25 cellular contexts compared by ENCODE assay signal in the genomic region with DNA sequence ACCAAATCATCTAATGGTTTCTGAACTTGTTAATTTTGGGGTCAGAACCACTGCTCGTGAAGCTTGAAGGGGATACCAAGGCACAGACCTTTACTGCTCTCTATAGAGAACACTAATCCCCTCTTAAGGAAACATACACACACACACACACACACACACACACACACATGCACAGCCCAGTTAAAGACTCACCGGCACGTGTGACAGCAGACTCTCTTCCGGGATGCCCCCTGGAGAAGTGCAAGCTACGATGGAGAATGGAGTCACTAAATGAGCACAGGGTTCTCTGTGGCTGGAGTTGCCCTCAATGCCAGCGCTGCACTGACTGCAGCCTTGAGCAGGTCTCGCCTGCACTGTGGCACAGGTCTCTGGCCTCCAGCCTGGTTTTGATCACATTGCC.
DNase-seq lines count a peak whose midpoint lies in the region; ATAC-seq, FAIRE-seq and TF ChIP-seq lines count a peak whose summit lies in the region.
"Had no signal": no experiment of that assay in that cellular context is flagged by ENCODE, and none has a peak within 500 bp of the region (broad histone marks: within the 10 kb centered on the region; RNA-seq: fewer than 3 reads in every experiment).

No MANE protein-coding gene starts in this region.

- H3K27ac ChIP-seq in right cardiac atrium (ENCODE audit: low read length) (no peak overlapping the region), heart left ventricle (no peak overlapping the region), HepG2 (ENCODE audit: extremely low read length, insufficient read depth, low read length) (no peak overlapping the region), aorta (ENCODE audit: low read depth in 1 of 2, low read length in 2 of 2) (no peak overlapping the region)
- H3K27ac ChIP-seq: BLaER1 had no signal

- H2AFZ ChIP-seq in HepG2 (ENCODE audit: low read length), result no peak overlapping the region

- BruUV-seq in HepG2 (replicated peaks; lab: Mats Ljungman, UMichigan), result no TSS peak

- no peaks in the 10 kb centered on the region for H4K20me1 ChIP-seq in HepG2 (ENCODE audit: insufficient read depth, low read length)
- H4K20me1 ChIP-seq: BLaER1 had no signal

- no peak overlapping the region for H3K4me3 ChIP-seq in right cardiac atrium (ENCODE audit: low read length)
- no peak overlapping the region for H3K4me3 ChIP-seq in heart left ventricle
- no peak overlapping the region for H3K4me3 ChIP-seq in HepG2 (replicated peaks in 1 of 3; ENCODE audit: insufficient read depth in 1 of 3, low read depth in 2 of 3, low read length in 3 of 3)
- H3K4me3 ChIP-seq in aorta (ENCODE audit: low read length in 2 of 2), result no peak overlapping the region
- H3K4me3 ChIP-seq: BLaER1 had no signal

- H3K4me3 Mint-ChIP-seq in WTC11, result no peak overlapping the region
- H3K4me3 Mint-ChIP-seq: CD14-positive monocyte; CD4-positive, alpha-beta memory T cell; CD4-positive, CD25-positive, alpha-beta regulatory T cell; CD8-positive, alpha-beta memory T cell had no signal

- H3K36me3 Mint-ChIP-seq in WTC11, result peaks cover 46% of the 10 kb centered on the region
- H3K36me3 Mint-ChIP-seq: CD14-positive monocyte; CD4-positive, alpha-beta memory T cell; CD4-positive, CD25-positive, alpha-beta regulatory T cell; CD8-positive, alpha-beta memory T cell had no signal

- no peaks in the 10 kb centered on the region for H3K27me3 ChIP-seq in right cardiac atrium (ENCODE audit: control insufficient read depth, insufficient read depth)
- no peaks in the 10 kb centered on the region for H3K27me3 ChIP-seq in heart left ventricle
- H3K27me3 ChIP-seq in HepG2 (ENCODE audit: control insufficient read depth in 1 of 2, insufficient read depth in 2 of 2, low read length in 2 of 2), result no peaks in the 10 kb centered on the region
- no peaks in the 10 kb centered on the region for H3K27me3 ChIP-seq in aorta (ENCODE audit: control insufficient read depth in 1 of 2, insufficient read depth in 2 of 2, low read length in 1 of 2)
- H3K27me3 ChIP-seq: BE2C, BLaER1 had no signal

- peaks cover 55% of the 10 kb centered on the region for H3K9me3 Mint-ChIP-seq in WTC11

- no peaks in the 10 kb centered on the region for H3K27me3 Mint-ChIP-seq in WTC11 (ENCODE audit: low read depth)
- H3K27me3 Mint-ChIP-seq: CD4-positive, alpha-beta memory T cell; CD4-positive, CD25-positive, alpha-beta regulatory T cell; CD8-positive, alpha-beta memory T cell had no signal

- no peak for FAIRE-seq in HepG2 (lab: Jason Lieb, UNC)
- FAIRE-seq: A204.1, D721Med, G401.6, GM12891, GM18507 had no signal

- TF ChIP-seq EP300 in HepG2 (IDR thresholded peaks at IDR 0.05; ENCODE audit: low read depth in 2 of 2, low read length in 2 of 2) (no peak), HepG2 (CRISPR knock-in tag; IDR thresholded peaks at IDR 0.05; ENCODE audit: borderline replicate concordance) (no peak)

- H3K9ac ChIP-seq in HepG2 (ENCODE audit: insufficient read depth, low read depth, low read length), result no peak overlapping the region
- H3K9ac ChIP-seq: BLaER1 had no signal

- CTCF ChIA-PET in WTC11 (lab: Charles Lee) (no interaction called here), HepG2 (lab: Yijun Ruan, JAX; ENCODE audit: low intra/inter-chr PET ratio, low total read pairs) (no interaction called here)

- 91% methylated on average over 7 of the region's 7 CpGs for WGBS in right cardiac atrium
- WGBS in heart left ventricle, 4 donors, result 89 to 95% (median 92%) methylated on average over 6 to 7 of the region's 7 CpGs
- 44% methylated on average over 5 of the region's 7 CpGs for WGBS in HepG2 (ENCODE audit: low lambda C conversion rate)
- 92 to 93% methylated on average over 7 of the region's 7 CpGs for WGBS in aorta, 2 donors

- H3K79me2 ChIP-seq in HepG2 (ENCODE audit: insufficient read depth, low read length), result no peaks in the 10 kb centered on the region

- H3K9me3 ChIP-seq in right cardiac atrium (ENCODE audit: control insufficient read depth, low read length) (no peaks in the 10 kb centered on the region), heart left ventricle (peaks cover 0 to 28% (median 7%) of the 10 kb centered on the region in 12 donors), HepG2 (ENCODE audit: low read length) (peaks cover 67% of the 10 kb centered on the region), aorta (ENCODE audit: control insufficient read depth, low read length) (peaks cover 1% of the 10 kb centered on the region)
- H3K9me3 ChIP-seq: BE2C had no signal

- no peak overlapping the region for H3K27ac Mint-ChIP-seq in WTC11
- H3K27ac Mint-ChIP-seq: CD14-positive monocyte; CD4-positive, alpha-beta memory T cell; CD4-positive, CD25-positive, alpha-beta regulatory T cell; CD8-positive, alpha-beta memory T cell had no signal

- in situ Hi-C loops in HepG2 (cut with HindIII; ENCODE audit: extremely low pct_ligation_motif_present, low pct_unique_long_range_greater_than_20kb), result no loop called here

- ATAC-seq in right cardiac atrium (no peak), heart left ventricle (no peak), WTC11 (no peak), HepG2 (no peak), aorta (ENCODE audit: low FRiP score) (peak; percentile 63), left colon (no peak), HG03457 (IDR thresholded peaks at IDR 0.05; ENCODE audit: unreplicated experiment) (no peak)

- peak in 2 of 3 donors; percentile 9 to 17 for DNase-seq in right cardiac atrium
- no peak for DNase-seq in heart left ventricle
- DNase-seq in WTC11 (ENCODE audit: low spot score), result no peak
- DNase-seq in HepG2 (ENCODE audit: low spot score), result no peak
- DNase-seq in aorta, result no peak
- no peak for DNase-seq in left colon
- DNase-seq in D341Med (ENCODE audit: low spot score), result no peak
- DNase-seq: 8988T; ACHN; BE2C; C1 segment of cervical spinal cord; CD4-positive, alpha-beta memory T cell; CD4-positive, CD25-positive, alpha-beta regulatory T cell; CD8-positive, alpha-beta memory T cell; COR-L47; DMS79 treated with DMSO at 0.1 percent for 48 hours; GF-D8 had no signal

- no peaks in the 10 kb centered on the region for H3K4me1 Mint-ChIP-seq in WTC11
- H3K4me1 Mint-ChIP-seq: CD14-positive monocyte; CD4-positive, alpha-beta memory T cell; CD4-positive, CD25-positive, alpha-beta regulatory T cell; CD8-positive, alpha-beta memory T cell had no signal

- no peaks in the 10 kb centered on the region for H3K4me1 ChIP-seq in right cardiac atrium (ENCODE audit: control insufficient read depth, insufficient read depth, low read length)
- no peaks in the 10 kb centered on the region for H3K4me1 ChIP-seq in heart left ventricle
- H3K4me1 ChIP-seq in HepG2 (ENCODE audit: insufficient read depth, low read length), result no peaks in the 10 kb centered on the region
- H3K4me1 ChIP-seq in aorta (ENCODE audit: control insufficient read depth in 1 of 2, insufficient read depth in 2 of 2, low read length in 2 of 2), result no peaks in the 10 kb centered on the region
- H3K4me1 ChIP-seq: BE2C, BLaER1 had no signal

- no peaks in the 10 kb centered on the region for H3K36me3 ChIP-seq in heart left ventricle
- no peaks in the 10 kb centered on the region for H3K36me3 ChIP-seq in HepG2 (replicated peaks in 1 of 2; ENCODE audit: control insufficient read depth in 1 of 2, insufficient read depth in 2 of 2, low read length in 2 of 2)
- H3K36me3 ChIP-seq in aorta (ENCODE audit: control insufficient read depth in 1 of 2, insufficient read depth in 2 of 2, low read length in 1 of 2), result no peaks in the 10 kb centered on the region
- H3K36me3 ChIP-seq: BE2C, BLaER1 had no signal

- TF ChIP-seq CTCF in heart left ventricle (IDR thresholded peaks at IDR 0.05), result no peak
- TF ChIP-seq CTCF in WTC11 (IDR thresholded peaks at IDR 0.05), result no peak
- TF ChIP-seq CTCF in HepG2 (CRISPR knock-in tag; IDR thresholded peaks at IDR 0.05), result no peak

- POLR2A ChIA-PET in WTC11 (lab: Charles Lee) (no interaction called here), HepG2 (lab: Yijun Ruan, JAX) (no interaction called here)

- intact Hi-C loops in right cardiac atrium (cut with DNase I), result no loop called here
- intact Hi-C loops in heart left ventricle (cut with DNase I), result no loop called here
- intact Hi-C loops in HepG2 (cut with micrococcal nuclease; ENCODE audit: unreplicated experiment), result no loop called here
- intact Hi-C loops in aorta (cut with DNase I), result no loop called here
- intact Hi-C loops in left colon (cut with DNase I, micrococcal nuclease), result no loop called here

- TF ChIP-seq RAD21 in HepG2 (CRISPR knock-in tag; IDR thresholded peaks at IDR 0.05), result no peak

- TF ChIP-seq POLR2A in heart left ventricle (IDR thresholded peaks at IDR 0.05) (no peak), HepG2 (IDR thresholded peaks at IDR 0.05; ENCODE audit: insufficient read depth in 1 of 2, low read depth in 2 of 2, low read length in 2 of 2) (no peak)

- H3K4me2 ChIP-seq in HepG2 (ENCODE audit: low read depth, low read length), result no peak overlapping the region
- H3K4me2 ChIP-seq: BLaER1 had no signal

TF ChIP-seq in WTC11, 78 proteins besides CTCF, POLR2A, EP300 and RAD21:
- 0 out of 2 replicates have a peak, but pooled peaks have one; percentile 27 for TF ChIP-seq ZNF317 (CRISPR knock-in tag; IDR thresholded peaks at IDR 0.05; ENCODE audit: borderline replicate concordance, low read depth)
- TF ChIP-seq, protein P1, sequence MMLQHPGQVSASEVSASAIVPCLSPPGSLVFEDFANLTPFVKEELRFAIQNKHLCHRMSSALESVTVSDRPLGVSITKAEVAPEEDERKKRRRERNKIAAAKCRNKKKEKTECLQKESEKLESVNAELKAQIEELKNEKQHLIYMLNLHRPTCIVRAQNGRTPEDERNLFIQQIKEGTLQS (CRISPR knock-in tag; conservative IDR thresholded peaks at IDR 0.05), result no peak
- no peak for TF ChIP-seq SOX15 (CRISPR knock-in tag; IDR thresholded peaks at IDR 0.05)
- no peak for TF ChIP-seq OVOL2 (CRISPR knock-in tag; IDR thresholded peaks at IDR 0.05; ENCODE audit: borderline replicate concordance)

TF ChIP-seq in HepG2, 621 proteins besides CTCF, POLR2A, EP300 and RAD21:
- no peak for TF ChIP-seq RFX1 (IDR thresholded peaks at IDR 0.05)
- TF ChIP-seq, protein P2, sequence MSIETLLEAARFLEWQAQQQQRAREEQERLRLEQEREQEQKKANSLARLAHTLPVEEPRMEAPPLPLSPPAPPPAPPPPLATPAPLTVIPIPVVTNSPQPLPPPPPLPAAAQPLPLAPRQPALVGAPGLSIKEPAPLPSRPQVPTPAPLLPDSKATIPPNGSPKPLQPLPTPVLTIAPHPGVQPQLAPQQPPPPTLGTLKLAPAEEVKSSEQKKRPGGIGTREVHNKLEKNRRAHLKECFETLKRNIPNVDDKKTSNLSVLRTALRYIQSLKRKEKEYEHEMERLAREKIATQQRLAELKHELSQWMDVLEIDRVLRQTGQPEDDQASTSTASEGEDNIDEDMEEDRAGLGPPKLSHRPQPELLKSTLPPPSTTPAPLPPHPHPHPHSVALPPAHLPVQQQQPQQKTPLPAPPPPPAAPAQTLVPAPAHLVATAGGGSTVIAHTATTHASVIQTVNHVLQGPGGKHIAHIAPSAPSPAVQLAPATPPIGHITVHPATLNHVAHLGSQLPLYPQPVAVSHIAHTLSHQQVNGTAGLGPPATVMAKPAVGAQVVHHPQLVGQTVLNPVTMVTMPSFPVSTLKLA (IDR thresholded peaks at IDR 0.05), result peak; percentile 74

Comparison
In these comparisons a context has a peak if more than half of its experiments do, and no peak if none do; other contexts are left out.
1. DNase-seq: peak in right cardiac atrium (2 of 3); none in heart left ventricle (0 of 5), WTC11 (single experiment), HepG2 (single experiment), aorta (0 of 2), left colon (0 of 2) and D341Med (single experiment).